11 cellular contexts compared by ENCODE assay signal in genomic region chr14:67411375-67411774, GRCh38. TPM values are rescaled to one million over a fixed set of nuclear protein-coding genes. Genes with fewer than 3 reads are reported as not detected.
DNase-seq lines count a peak whose midpoint lies in the region; ATAC-seq, FAIRE-seq and TF ChIP-seq lines count a peak whose summit lies in the region.
"Had no signal": no experiment of that assay in that cellular context is flagged by ENCODE, and none has a peak within 500 bp of the region (broad histone marks: within the 10 kb centered on the region; RNA-seq: fewer than 3 reads in every experiment).

No MANE protein-coding gene starts in this region.

- DNase-seq in BJ (ENCODE audit: low read depth) (no peak), Panc1 (ENCODE audit: low read depth, low spot score) (no peak), epithelial cell of proximal tubule (ENCODE audit: low read depth) (no peak), pancreas (no peak), NCI-H345 treated with DMSO at 0.1 percent for 48 hours (lab: John Stamatoyannopoulos, UW; ENCODE audit: unreplicated experiment) (no peak), NCI-H2107 (lab: John Stamatoyannopoulos, UW) (no peak), SHP77 (lab: John Stamatoyannopoulos, UW) (no peak)
- DNase-seq in activated CD4-positive, alpha-beta T cell treated with anti-CD3 and anti-CD28 coated beads for 48 hours: no peak
- DNase-seq: activated gamma-delta T cell, DND-41, KBM-7 had no signal

- no peaks in the 10 kb centered on the region for H3K9me3 ChIP-seq in Panc1 (ENCODE audit: control insufficient read depth, insufficient read depth, low read depth, low read length)
- H3K9me3 ChIP-seq in pancreas: no peaks in the 10 kb centered on the region

- H3K27me3 ChIP-seq in BJ (ENCODE audit: control insufficient read depth, insufficient read depth, low read length): no peaks in the 10 kb centered on the region
- no peaks in the 10 kb centered on the region for H3K27me3 ChIP-seq in Panc1 (ENCODE audit: control insufficient read depth, insufficient read depth, low read length)
- no peaks in the 10 kb centered on the region for H3K27me3 ChIP-seq in pancreas

- intact Hi-C loops in Panc1 (cut with micrococcal nuclease; ENCODE audit: unreplicated experiment): no loop called here
- intact Hi-C loops in pancreas (cut with DNase I): no loop called here

- ATAC-seq in Panc1 (peak; percentile 8; the same call in 1 of the 2 replicates), pancreas (peak; percentile 2 to 16 (median 5))

- FAIRE-seq in pancreas (lab: Jason Lieb, UNC): no peak

- H3K27ac ChIP-seq in Panc1 (ENCODE audit: low read length) (no peak overlapping the region), pancreas (peak overlapping the region in 1 of 4 donors; percentile 22)

- WGBS in pancreas, 2 donors: 57 to 69% methylated on average over 9 of the region's 9 CpGs

- POLR2A ChIA-PET in BJ (lab: Charles Lee) (interaction anchor here (1.0 kb wide), 1 partner anchor 52 kb away, joined by 3 read pairs; the partner anchor contains the start of gene ATP6V1D), Panc1 (lab: Charles Lee) (no interaction called here)

- no peaks in the 10 kb centered on the region for H3K36me3 ChIP-seq in BJ (ENCODE audit: control insufficient read depth, insufficient read depth, low read length)
- H3K36me3 ChIP-seq in Panc1 (ENCODE audit: control insufficient read depth, insufficient read depth, low read length): no peaks in the 10 kb centered on the region; the same call in 1 of the 2 replicates
- no peaks in the 10 kb centered on the region for H3K36me3 ChIP-seq in pancreas

- no TSS peak for BruUV-seq in Panc1 (replicated peaks; lab: Mats Ljungman, UMichigan)

- TF ChIP-seq CTCF in BJ (IDR thresholded peaks at IDR 0.05; ENCODE audit: insufficient read depth, low read depth, low read length) (no peak), Panc1 (IDR thresholded peaks at IDR 0.05) (no peak), epithelial cell of proximal tubule (conservative IDR thresholded peaks at IDR 0.05; ENCODE audit: low read depth, low read length) (no peak), pancreas (IDR thresholded peaks at IDR 0.05) (no peak)

- H3K4me1 ChIP-seq in Panc1 (ENCODE audit: control insufficient read depth, insufficient read depth, low read length) (peaks cover 3% of the 10 kb centered on the region; the same call in 1 of the 2 replicates), pancreas (peaks cover 0 to 19% (median 0%) of the 10 kb centered on the region in 3 donors)

- in situ Hi-C loops in Panc1 (cut with HindIII; ENCODE audit: low pct_unique_long_range_greater_than_20kb, low sequenced_read_pairs): no loop called here

- H3K4me3 ChIP-seq in BJ (ENCODE audit: low read depth, low read length): peak overlapping the region; percentile 44
- peak overlapping the region; percentile 48 to 59 for H3K4me3 ChIP-seq in Panc1 (ENCODE audit: low read depth in 2 of 2, low read length in 2 of 2)
- H3K4me3 ChIP-seq in epithelial cell of proximal tubule (ENCODE audit: low read depth, low read length): peak overlapping the region; percentile 66
- H3K4me3 ChIP-seq in pancreas: peak overlapping the region; percentile 34 to 63 (median 47)

- CTCF ChIA-PET in BJ (lab: Yijun Ruan, JAX) (interaction anchor here (0.6 to 11.8 kb wide), 5 partner anchors 9 to 939 kb away, joined by 4 to 90 read pairs (median 6); no protein-coding TSS in a partner anchor), Panc1 (lab: Charles Lee) (interaction anchor here (0.6 kb wide), 2 partner anchors 16 to 155 kb away, joined by 3 to 5 read pairs; no protein-coding TSS in a partner anchor)

RNA-seq across cellular contexts. Expression of gene PLEK2, which starts 0.6 kb away (rescaled TPM):
- polyA plus RNA-seq in BJ (2011; rRNA removed) (2.2 and 3.1 TPM in 2 replicates), pancreas (1 to 10 TPM; 6.0 to 8.6 TPM)
- polyA minus RNA-seq in BJ (2011; rRNA and poly(A)+ RNA removed): 0.98 and 1.6 TPM in 2 replicates
- total RNA-seq in Panc1 (2021; ENCODE audit: unreplicated experiment) (9.1 TPM), epithelial cell of proximal tubule (35.5 and 71.3 TPM in 2 replicates), pancreas (1 to 10 TPM; 4.0 to 9.9 (median 6.6) TPM)
- 5.6 TPM for polyA plus RNA-seq in Panc1 (2012; ENCODE audit: insufficient read length)

RNA-seq across cellular contexts. Expression of gene EIF2S1, which starts 51.2 kb away (rescaled TPM):
- polyA plus RNA-seq in BJ (2011; rRNA removed) (34.4 and 116 TPM in 2 replicates), pancreas (10 to 100 TPM; 14.9 to 27.5 TPM)
- polyA minus RNA-seq in BJ (2011; rRNA and poly(A)+ RNA removed): 33.1 and 37.3 TPM in 2 replicates
- total RNA-seq in Panc1 (2021; ENCODE audit: unreplicated experiment) (116 TPM), epithelial cell of proximal tubule (175 and 291 TPM in 2 replicates), pancreas (10 to 100 TPM; 25.3 to 52.8 (median 39.5) TPM)
- 76.4 TPM for polyA plus RNA-seq in Panc1 (2012; ENCODE audit: insufficient read length)

RNA-seq across cellular contexts. Expression of gene ATP6V1D, which starts 51.8 kb away (rescaled TPM):
- polyA plus RNA-seq in BJ (2011; rRNA removed) (62.1 and 100 TPM in 2 replicates), pancreas (10 to 100 TPM; 24.0 to 35.9 TPM)
- polyA minus RNA-seq in BJ (2011; rRNA and poly(A)+ RNA removed): 29.2 and 32.2 TPM in 2 replicates
- total RNA-seq in Panc1 (2021; ENCODE audit: unreplicated experiment) (68.6 TPM), epithelial cell of proximal tubule (82.9 and 142 TPM in 2 replicates), pancreas (10 to 100 TPM; 17.5 to 40.2 (median 22.2) TPM)
- polyA plus RNA-seq in Panc1 (2012; ENCODE audit: insufficient read length): 68.0 TPM
